ENCODE assay signal across 8 cellular contexts in genomic region chr1:207698822-207699483, GRCh38. TPM values are rescaled to one million over a fixed set of nuclear protein-coding genes. Genes with fewer than 3 reads are reported as not detected.
DNase-seq lines count a peak whose midpoint lies in the region; ATAC-seq, FAIRE-seq and TF ChIP-seq lines count a peak whose summit lies in the region.

No MANE protein-coding gene starts in this region.

- intact Hi-C loops in activated CD4-positive, alpha-beta memory T cell treated with anti-CD3 and anti-CD28 coated beads for 36 hours (cut with micrococcal nuclease), result loop anchor here (5.0 kb wide), 1 partner anchor 98 kb away; no protein-coding TSS in a partner anchor

- peak overlapping the region; percentile 82 for H2AFZ ChIP-seq in neuron (ENCODE audit: low read depth, low read length)

- TF ChIP-seq RAD21 in A549 (conservative IDR thresholded peaks at IDR 0.05 in 1 of 2, IDR thresholded peaks at IDR 0.05 in 1 of 2), result peak; percentile 66 to 76

- CTCF ChIA-PET in A549 (lab: Yijun Ruan, JAX), result interaction anchor here (0.6 to 2.0 kb wide), 21 partner anchors 9 to 176 kb away, joined by 3 to 11 read pairs (median 4); partner anchors contain the start of gene CD46
- CTCF ChIA-PET in activated CD4-positive, alpha-beta memory T cell treated with anti-CD3 and anti-CD28 coated beads for 36 hours (lab: Charles Lee), result interaction anchor here (0.6 to 2.3 kb wide), 10 partner anchors 11 to 282 kb away, joined by 3 to 24 read pairs (median 3); no protein-coding TSS in a partner anchor

- no peak for TF ChIP-seq POLR2A in A549 (IDR thresholded peaks at IDR 0.05; ENCODE audit: low read length)

- H3K4me3 ChIP-seq in A549 (no peak overlapping the region), neuron (ENCODE audit: low read length) (no peak overlapping the region)

- H3K9me3 ChIP-seq in A549 (no peaks in the 10 kb centered on the region), neuron (ENCODE audit: low read length) (no peaks in the 10 kb centered on the region)

- no peak overlapping the region for H3K27ac Mint-ChIP-seq in activated CD4-positive, alpha-beta memory T cell treated with anti-CD3 and anti-CD28 coated beads for 36 hours

- H3K4me2 ChIP-seq in A549, result no peak overlapping the region

- H3K36me3 Mint-ChIP-seq in activated CD4-positive, alpha-beta memory T cell treated with anti-CD3 and anti-CD28 coated beads for 36 hours, result no peaks in the 10 kb centered on the region

- H3K4me3 Mint-ChIP-seq in activated CD4-positive, alpha-beta memory T cell treated with anti-CD3 and anti-CD28 coated beads for 36 hours, result no peak overlapping the region

- H3K27me3 ChIP-seq in neuron (ENCODE audit: insufficient read depth, low read length), result peaks cover 9% of the 10 kb centered on the region

- no peak for TF ChIP-seq EP300 in A549 (IDR thresholded peaks at IDR 0.05)

- DNase-seq in A549 (ENCODE audit: low read depth in 1 of 2, low spot score in 1 of 2), result peak in 1 of 2 experiments; percentile 81
- DNase-seq in GM10266 (ENCODE audit: extremely low spot score), result no peak
- DNase-seq in NCI-H2107 treated with DMSO at 0.1 percent for 48 hours (lab: John Stamatoyannopoulos, UW; ENCODE audit: unreplicated experiment), result peak; percentile 41
- DNase-seq in activated CD4-positive, alpha-beta memory T cell treated with anti-CD3 and anti-CD28 coated beads for 36 hours, result peak; percentile 66
- peak; percentile 33 for DNase-seq in fibroblast of gingiva (ENCODE audit: low read depth)
- no peak for DNase-seq in germinal center (ENCODE audit: low spot score)

- peaks cover 13% of the 10 kb centered on the region for H3K27me3 Mint-ChIP-seq in activated CD4-positive, alpha-beta memory T cell treated with anti-CD3 and anti-CD28 coated beads for 36 hours

- ATAC-seq in A549 (peak; percentile 86 to 95), HG03432 (IDR thresholded peaks at IDR 0.05; ENCODE audit: unreplicated experiment) (no peak)

- FAIRE-seq in A549 (lab: Jason Lieb, UNC), result no peak

- no peak overlapping the region for H3K27ac ChIP-seq in A549

- POLR2A ChIA-PET in A549 (lab: Yijun Ruan, JAX), result no interaction called here
- POLR2A ChIA-PET in activated CD4-positive, alpha-beta memory T cell treated with anti-CD3 and anti-CD28 coated beads for 36 hours (lab: Charles Lee), result no interaction called here

- no peaks in the 10 kb centered on the region for H3K9me3 Mint-ChIP-seq in activated CD4-positive, alpha-beta memory T cell treated with anti-CD3 and anti-CD28 coated beads for 36 hours

- no peaks in the 10 kb centered on the region for H3K4me1 ChIP-seq in A549
- no peaks in the 10 kb centered on the region for H3K4me1 ChIP-seq in neuron (ENCODE audit: insufficient read depth, low read length)

- TF ChIP-seq CTCF in A549 (IDR thresholded peaks at IDR 0.05), result peak; percentile 75
- peak; percentile 65 for TF ChIP-seq CTCF in GM10266 (IDR thresholded peaks at IDR 0.05; ENCODE audit: control insufficient read depth, insufficient read depth, low read depth, missing control alignments)

- H3K36me3 ChIP-seq in neuron (ENCODE audit: insufficient read depth, low read length), result no peaks in the 10 kb centered on the region

- no peaks in the 10 kb centered on the region for H3K4me1 Mint-ChIP-seq in activated CD4-positive, alpha-beta memory T cell treated with anti-CD3 and anti-CD28 coated beads for 36 hours (ENCODE audit: low read depth)

- 56% methylated on average over 4 of the region's 4 CpGs for WGBS in A549 (ENCODE audit: missing lambda C conversion rate)

TF ChIP-seq in A549, 52 proteins besides CTCF, POLR2A, EP300 and RAD21:
- peak; percentile 43 for TF ChIP-seq USF2 (IDR thresholded peaks at IDR 0.05)
- TF ChIP-seq EHF (CRISPR knock-in tag; IDR thresholded peaks at IDR 0.05), result no peak
- peak; percentile 58 for TF ChIP-seq SMC3 (IDR thresholded peaks at IDR 0.05)

RNA-seq across cellular contexts. Expression of gene CD46, which starts 52.9 kb away (rescaled TPM):
- polyA plus RNA-seq in A549 (2011; rRNA removed), result 216 and 239 TPM in 2 replicates
- polyA plus RNA-seq in A549 (2012; cell fraction: cytosol; rRNA removed), result 32.5 and 34.4 TPM in 2 replicates
- polyA plus RNA-seq in A549 (2012; cell fraction: nucleus; rRNA removed), result 50.0 and 81.6 TPM in 2 replicates
- 123 to 146 TPM (median 142 TPM) in 3 replicates for polyA plus RNA-seq in A549 (2017; fragmentation: RNase III; extraction: RNeasy Plus Mini Kit Qiagen cat#74134 plus additional on column Dnase treatment)
- polyA minus RNA-seq in A549 (2011; rRNA and poly(A)+ RNA removed), result 41.1 and 41.2 TPM in 2 replicates
- total RNA-seq in activated CD4-positive, alpha-beta memory T cell treated with anti-CD3 and anti-CD28 coated beads for 36 hours, result 10 to 100 TPM; 94.6 to 96.9 TPM

RNA-seq across cellular contexts. Expression of gene CR1L, which starts 54.0 kb away (rescaled TPM):
- not detected in 2 replicates for polyA plus RNA-seq in A549 (2011; rRNA removed)
- polyA plus RNA-seq in A549 (2012; cell fraction: cytosol; rRNA removed), result not detected in 2 replicates
- not detected in 2 replicates for polyA plus RNA-seq in A549 (2012; cell fraction: nucleus; rRNA removed)
- polyA plus RNA-seq in A549 (2017; fragmentation: RNase III; extraction: RNeasy Plus Mini Kit Qiagen cat#74134 plus additional on column Dnase treatment), result not detected in 3 replicates
- polyA minus RNA-seq in A549 (2011; rRNA and poly(A)+ RNA removed), result not detected in 2 replicates
- total RNA-seq in activated CD4-positive, alpha-beta memory T cell treated with anti-CD3 and anti-CD28 coated beads for 36 hours, result not detected

Comparison
In these comparisons a context has a peak if more than half of its experiments do, and no peak if none do; other contexts are left out.
1. DNase-seq: peak in NCI-H2107 treated with DMSO at 0.1 percent for 48 hours (single experiment), activated CD4-positive, alpha-beta memory T cell treated with anti-CD3 and anti-CD28 coated beads for 36 hours (single experiment) and fibroblast of gingiva (single experiment); none in GM10266 (single experiment) and germinal center (single experiment).